9 cellular contexts compared by ENCODE assay signal in genomic region chr17:38874505-38875419, GRCh38. TPM values are rescaled to one million over a fixed set of nuclear protein-coding genes. Genes with fewer than 3 reads are reported as not detected.
DNase-seq lines count a peak whose midpoint lies in the region; ATAC-seq and TF ChIP-seq lines count a peak whose summit lies in the region.
"Had no signal": no experiment of that assay in that cellular context is flagged by ENCODE, and none has a peak within 500 bp of the region (broad histone marks: within the 10 kb centered on the region; RNA-seq: fewer than 3 reads in every experiment).

No MANE protein-coding gene starts in this region.

- no peaks in the 10 kb centered on the region for H3K9me3 Mint-ChIP-seq in mesothelial cell of epicardium

- peak overlapping the region in 11 of 12 donors; percentile 12 to 96 (median 30) for H3K27ac ChIP-seq in heart left ventricle
- peak overlapping the region in 3 of 4 donors; percentile 55 to 96 (median 93) for H3K27ac ChIP-seq in body of pancreas
- peak overlapping the region; percentile 97 for H3K27ac ChIP-seq in upper lobe of right lung
- H3K27ac ChIP-seq: KMS-11 had no signal

- H3K4me3 Mint-ChIP-seq in mesothelial cell of epicardium, result peak overlapping the region; percentile 42

- TF ChIP-seq POLR2A in heart left ventricle (IDR thresholded peaks at IDR 0.05), result no peak
- no peak for TF ChIP-seq POLR2A in body of pancreas (IDR thresholded peaks at IDR 0.05)

- no peak for TF ChIP-seq CTCF in heart left ventricle (IDR thresholded peaks at IDR 0.05)
- no peak for TF ChIP-seq CTCF in body of pancreas (IDR thresholded peaks at IDR 0.05)
- TF ChIP-seq CTCF in mesothelial cell of epicardium (IDR thresholded peaks at IDR 0.05; ENCODE audit: unreplicated experiment), result no peak
- no peak for TF ChIP-seq CTCF in upper lobe of right lung (IDR thresholded peaks at IDR 0.05)

- H3K36me3 Mint-ChIP-seq in mesothelial cell of epicardium, result peaks cover 8% of the 10 kb centered on the region

- no peaks in the 10 kb centered on the region for H3K9me3 ChIP-seq in heart left ventricle
- no peaks in the 10 kb centered on the region for H3K9me3 ChIP-seq in body of pancreas
- no peaks in the 10 kb centered on the region for H3K9me3 ChIP-seq in upper lobe of right lung

- ATAC-seq in heart left ventricle (peak in 2 of 4 donors; percentile 3 to 19), body of pancreas (no peak), upper lobe of right lung (no peak), HG03457 (IDR thresholded peaks at IDR 0.05; ENCODE audit: unreplicated experiment) (no peak)

- H3K27me3 ChIP-seq in heart left ventricle (no peaks in the 10 kb centered on the region), body of pancreas (no peaks in the 10 kb centered on the region), upper lobe of right lung (no peaks in the 10 kb centered on the region)

- DNase-seq in heart left ventricle (peak in 1 of 5 donors; percentile 67), cardiac septum (ENCODE audit: low spot score) (no peak), body of pancreas (peak in 1 of 4 donors; percentile 38), mesothelial cell of epicardium (ENCODE audit: low spot score in 2 of 2, unreplicated experiment in 2 of 2) (no peak), upper lobe of right lung (no peak), NCI-H1092 treated with DMSO at 0.1 percent for 48 hours (lab: John Stamatoyannopoulos, UW) (no peak), UCSD-AML1 (lab: John Stamatoyannopoulos, UW; ENCODE audit: unreplicated experiment) (no peak)

- WGBS in heart left ventricle, 4 donors, result 29 to 42% (median 40%) methylated on average over 7 to 11 of the region's 11 CpGs
- WGBS in body of pancreas, 2 donors, result 32 to 49% methylated on average over 3 to 11 of the region's 11 CpGs

- peaks cover 0 to 43% (median 18%) of the 10 kb centered on the region in 9 donors for H3K36me3 ChIP-seq in heart left ventricle
- peaks cover 0 to 8% of the 10 kb centered on the region in 2 donors for H3K36me3 ChIP-seq in body of pancreas (replicated peaks in 1 of 2; ENCODE audit: insufficient read depth in 1 of 2, low read depth in 2 of 2)
- peaks cover 21% of the 10 kb centered on the region for H3K36me3 ChIP-seq in upper lobe of right lung

- H3K4me1 Mint-ChIP-seq in mesothelial cell of epicardium, result peaks cover 65% of the 10 kb centered on the region

- H3K4me1 ChIP-seq in heart left ventricle (peaks cover 19 to 87% (median 67%) of the 10 kb centered on the region in 12 donors), body of pancreas (peaks cover 64% of the 10 kb centered on the region), upper lobe of right lung (peaks cover 71% of the 10 kb centered on the region)

- peak overlapping the region; percentile 94 for H3K27ac Mint-ChIP-seq in mesothelial cell of epicardium

- H3K4me3 ChIP-seq in heart left ventricle (peak overlapping the region in 9 of 12 donors; percentile 6 to 83 (median 20)), body of pancreas (no peak overlapping the region), upper lobe of right lung (no peak overlapping the region)

- intact Hi-C loops in heart left ventricle (cut with DNase I), result loop anchor here in 7 of 10 donors (2.0 to 10.0 kb wide), 10 partner anchors 22 to 280 kb away; partner anchors contain the start of genes PLXDC1 (in 4 of the 7), FBXO47 (in 3 of the 7) and PSMB3 (in 1 of the 7)
- intact Hi-C loops in cardiac septum (cut with DNase I), result loop anchor here (5.0 to 10.0 kb wide), 3 partner anchors 33 to 172 kb away; partner anchors contain the start of gene FBXO47
- intact Hi-C loops in body of pancreas (cut with DNase I), result no loop called here
- intact Hi-C loops in upper lobe of right lung (cut with DNase I), result no loop called here

- no peaks in the 10 kb centered on the region for H3K27me3 Mint-ChIP-seq in mesothelial cell of epicardium (ENCODE audit: low read depth)

RNA-seq across cellular contexts. Expression of gene LASP1, which starts 4.9 kb away (rescaled TPM):
- total RNA-seq in heart left ventricle (10 to 100 TPM; 23.2 to 88.2 (median 26.7) TPM), cardiac septum (25.3 TPM), body of pancreas (10 to 100 TPM; 70.3 to 76.1 TPM), mesothelial cell of epicardium (144 to 152 TPM (median 146 TPM) in 3 replicates), upper lobe of right lung (158 TPM)
- polyA plus RNA-seq in heart left ventricle, result 10 to 100 TPM; 18.2 to 29.2 TPM

RNA-seq across cellular contexts. Expression of gene RPL23, which starts 21.2 kb away (rescaled TPM):
- total RNA-seq in heart left ventricle, result 1,000 to 10,000 TPM in 1 of 9 donors, 100 to 1,000 TPM in 8; 698 to 1,018 (median 826) TPM
- polyA plus RNA-seq in heart left ventricle, result 1,000 to 10,000 TPM; 1,964 to 2,300 TPM
- 564 TPM for total RNA-seq in cardiac septum
- total RNA-seq in body of pancreas, result 100 to 1,000 TPM; 693 to 755 TPM
- total RNA-seq in mesothelial cell of epicardium, result 1,597 to 1,708 TPM (median 1,659 TPM) in 3 replicates
- total RNA-seq in upper lobe of right lung, result 1,142 TPM

RNA-seq across cellular contexts. Expression of gene CWC25, which starts 49.6 kb away (rescaled TPM):
- total RNA-seq in heart left ventricle, result 10 to 100 TPM in 2 of 9 donors, 1 to 10 TPM in 7; 6.7 to 11.1 (median 8.3) TPM
- 10 to 100 TPM in 1 of 2 donors, 1 to 10 TPM in 1; 9.7 to 10.9 TPM for polyA plus RNA-seq in heart left ventricle
- total RNA-seq in cardiac septum, result 10.4 TPM
- total RNA-seq in body of pancreas, result 10 to 100 TPM; 15.0 to 39.2 TPM
- 19.5 to 20.9 TPM (median 20.5 TPM) in 3 replicates for total RNA-seq in mesothelial cell of epicardium
- 22.2 TPM for total RNA-seq in upper lobe of right lung

Comparison
In these comparisons a context has a peak if more than half of its experiments do, and no peak if none do; other contexts are left out.
1. H3K27ac ChIP-seq: peak in every context shown above with its lines; median percentile 97 in upper lobe of right lung; 93 in body of pancreas; 30 in heart left ventricle.
2. H3K4me3 ChIP-seq: peak in heart left ventricle (9 of 12); none in body of pancreas (0 of 2) and upper lobe of right lung (single experiment).
3. intact Hi-C loops: an anchor here in heart left ventricle (2.0 to 10.0 kb wide) and cardiac septum (5.0 to 10.0 kb wide); none called in body of pancreas and upper lobe of right lung.